In the genomic region with DNA sequence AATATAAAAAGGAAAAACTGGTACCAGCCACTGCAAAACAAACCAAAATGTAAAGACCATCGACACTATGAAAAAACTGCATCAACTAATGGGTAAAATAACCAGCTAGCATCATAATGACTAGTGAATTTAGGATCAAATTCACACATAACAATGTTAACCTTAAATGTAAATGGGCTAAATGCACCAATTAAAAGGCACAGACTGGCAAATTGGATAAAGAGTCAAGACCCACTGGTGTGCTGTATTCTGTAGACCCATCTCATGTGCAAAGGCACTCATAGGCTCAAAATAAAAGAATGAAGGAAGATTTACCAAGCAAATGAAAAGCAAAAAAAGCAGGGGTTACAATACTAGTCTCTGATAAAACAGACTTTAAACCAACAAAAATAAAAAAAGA, we compare ENCODE assay signal across 2 cellular contexts. TPM values are rescaled to one million over a fixed set of nuclear protein-coding genes. Genes with fewer than 3 reads are reported as not detected.
A peak's percentile ranks its signal among the peaks of the same experiment; 100 is the strongest.
DNase-seq lines count a peak whose midpoint lies in the region; ATAC-seq, FAIRE-seq and TF ChIP-seq lines count a peak whose summit lies in the region.
"Not testable (repeated sequence)": the region's sequence is repeated elsewhere in the genome, so short reads cannot be mapped to it uniquely, and the experiment has no call there.

No MANE protein-coding gene starts in this region.

- H4K20me1 ChIP-seq in K562 (replicated peaks; ENCODE audit: control insufficient read depth, insufficient read depth, low read length) = not testable (repeated sequence)

- not testable (repeated sequence) for H3K4me3 ChIP-seq in K562

- ATAC-seq in K562 = not testable (repeated sequence)

- TF ChIP-seq CTCF in K562 (IDR thresholded peaks at IDR 0.05 in 2 of 3, conservative IDR thresholded peaks at IDR 0.05 in 1 of 3; ENCODE audit: insufficient read depth in 2 of 3, low read depth in 1 of 3, low read length in 3 of 3) = not testable (repeated sequence)

- not testable (repeated sequence) for H3K36me3 ChIP-seq in K562 (ENCODE audit: control insufficient read depth, insufficient read depth, low read length)

- TF ChIP-seq POLR2A in K562 (conservative IDR thresholded peaks at IDR 0.05) = not testable (repeated sequence)

- peak overlapping the region; percentile 15 for H3K27ac Mint-ChIP-seq in activated naive CD4-positive, alpha-beta T cell treated with anti-CD3 and anti-CD28 coated beads, Interleukin-2, amount 50 U/mL, for 24 hours

- 0% methylated on average over 1 of the region's 1 CpG for WGBS in K562 (ENCODE audit: insufficient coverage, low coverage, missing lambda C conversion rate)

- not testable (repeated sequence) for H3K9ac ChIP-seq in K562 (ENCODE audit: insufficient read depth in 1 of 2, low read depth in 2 of 2, low read length in 2 of 2)

- in situ Hi-C loops in K562 (cut with MboI) = not testable (repeated sequence)

- H3K9me3 Mint-ChIP-seq in activated naive CD4-positive, alpha-beta T cell treated with anti-CD3 and anti-CD28 coated beads, Interleukin-2, amount 50 U/mL, for 24 hours = peaks cover 33% of the 10 kb centered on the region

- not testable (repeated sequence) for H3K4me3 Mint-ChIP-seq in activated naive CD4-positive, alpha-beta T cell treated with anti-CD3 and anti-CD28 coated beads, Interleukin-2, amount 50 U/mL, for 24 hours

- not testable (repeated sequence) for H3K27ac ChIP-seq in K562 (ENCODE audit: extremely low read depth, low read depth, low read length)

- H3K36me3 Mint-ChIP-seq in activated naive CD4-positive, alpha-beta T cell treated with anti-CD3 and anti-CD28 coated beads, Interleukin-2, amount 50 U/mL, for 24 hours = not testable (repeated sequence)

- H3K9me1 ChIP-seq in K562 (ENCODE audit: control insufficient read depth, insufficient read depth, low read length) = not testable (repeated sequence)

- POLR2A ChIA-PET in K562 (lab: Yijun Ruan, JAX) = not testable (repeated sequence)

- not testable (repeated sequence) for H3K9me3 ChIP-seq in K562 (replicated peaks; ENCODE audit: control insufficient read depth, insufficient read depth, low read depth, low read length)

- H3K27me3 Mint-ChIP-seq in activated naive CD4-positive, alpha-beta T cell treated with anti-CD3 and anti-CD28 coated beads, Interleukin-2, amount 50 U/mL, for 24 hours = not testable (repeated sequence)

- not testable (repeated sequence) for TF ChIP-seq RAD21 in K562 (CRISPR knock-in tag; conservative IDR thresholded peaks at IDR 0.05 in 1 of 2, IDR thresholded peaks at IDR 0.05 in 1 of 2)

- CTCF ChIA-PET in K562 (lab: Yijun Ruan, JAX; ENCODE audit: low intra/inter-chr PET ratio) = not testable (repeated sequence)

- TF ChIP-seq EP300 in K562 (IDR thresholded peaks at IDR 0.05; ENCODE audit: low read length) = not testable (repeated sequence)

- DNase-seq in K562 (ENCODE audit: extremely low read depth in 1 of 4, low spot score in 3 of 4) = not testable (repeated sequence)

- not testable (repeated sequence) for H3K4me1 Mint-ChIP-seq in activated naive CD4-positive, alpha-beta T cell treated with anti-CD3 and anti-CD28 coated beads, Interleukin-2, amount 50 U/mL, for 24 hours

- FAIRE-seq in K562 (lab: Jason Lieb, UNC) = not testable (repeated sequence)

- H2AFZ ChIP-seq in K562 (ENCODE audit: low read depth, low read length) = not testable (repeated sequence)

- not testable (repeated sequence) for H3K4me1 ChIP-seq in K562 (replicated peaks in 1 of 2; ENCODE audit: control insufficient read depth in 2 of 2, insufficient read depth in 2 of 2, low read length in 2 of 2)

- not testable (repeated sequence) for H3K27me3 ChIP-seq in K562 (ENCODE audit: control insufficient read depth in 2 of 2, insufficient read depth in 2 of 2, low read length in 2 of 2)

- not testable (repeated sequence) for BruUV-seq in K562 (replicated peaks; lab: Mats Ljungman, UMichigan)

- intact Hi-C loops in K562 (cut with micrococcal nuclease) = not testable (repeated sequence)

- H3K4me2 ChIP-seq in K562 (ENCODE audit: insufficient read depth, low read length) = not testable (repeated sequence)

- H3K79me2 ChIP-seq in K562 (ENCODE audit: control insufficient read depth, insufficient read depth, low read length) = not testable (repeated sequence)

TF ChIP-seq in K562, 482 proteins besides CTCF, POLR2A, EP300 and RAD21:
- TF ChIP-seq ZNF507 (tag; conservative IDR thresholded peaks at IDR 0.05) = peak; percentile 92

RNA-seq across cellular contexts. Expression of a gene that starts 33.5 kb away (rescaled TPM):
- 49.8 and 198 TPM in 2 replicates for total RNA-seq in K562 (2011; cell fraction: chromatin; rRNA removed; ENCODE audit: low replicate concordance)
- 191 and 200 TPM in 2 replicates for total RNA-seq in K562 (2011; cell fraction: nucleolus; rRNA removed)
- total RNA-seq in K562 (2011; cell fraction: nucleoplasm; rRNA removed) = 67.6 and 91.5 TPM in 2 replicates
- total RNA-seq in K562 (2014; rRNA removed) (39.6 and 52.8 TPM in 2 replicates), K562 (2014; rRNA removed; fragmentation: Illumina TruSeq; extraction: Trizol) (19.5 and 20.3 TPM in 2 replicates), K562 (2015; rRNA removed; fragmentation: Illumina TruSeq; extraction: Trizol) (30.3 and 33.9 TPM in 2 replicates), K562 (2021) (41.7 and 42.6 TPM in 2 replicates)
- polyA plus RNA-seq in K562 (2011; rRNA removed) (23.4 and 29.2 TPM in 2 replicates), K562 (2014; fragmentation: Illumina TruSeq; extraction: Trizol) (22.0 and 26.6 TPM in 2 replicates), K562 (2014; fragmentation: Nextera tagmentation; extraction: Ambion mirVana) (1 to 10 TPM; 1.4 to 3.0 TPM), K562 (2014; rRNA removed) (31.7 and 34.7 TPM in 2 replicates)
- 30.5 and 75.3 TPM in 2 replicates for polyA plus RNA-seq in K562 (2011; cell fraction: cytosol; rRNA removed)
- 80.7 and 138 TPM in 2 replicates for polyA plus RNA-seq in K562 (2011; cell fraction: nucleus; rRNA removed)
- 22.6 and 23.5 TPM in 2 replicates for polyA plus RNA-seq in K562 (2012)
- 26.8 and 39.5 TPM in 2 replicates for polyA minus RNA-seq in K562 (2011; rRNA and poly(A)+ RNA removed)
- 16.2 and 28.8 TPM in 2 replicates for polyA minus RNA-seq in K562 (2011; cell fraction: cytosol; rRNA and poly(A)+ RNA removed)
- polyA minus RNA-seq in K562 (2011; cell fraction: nucleus; rRNA and poly(A)+ RNA removed) = 148 and 159 TPM in 2 replicates

RNA-seq across cellular contexts. Expression of a gene that starts 33.6 kb away (rescaled TPM):
- 76.1 and 128 TPM in 2 replicates for total RNA-seq in K562 (2011; cell fraction: chromatin; rRNA removed; ENCODE audit: low replicate concordance)
- 57.5 and 65.0 TPM in 2 replicates for total RNA-seq in K562 (2011; cell fraction: nucleolus; rRNA removed)
- total RNA-seq in K562 (2011; cell fraction: nucleoplasm; rRNA removed) = 47.6 and 53.5 TPM in 2 replicates
- total RNA-seq in K562 (2014; rRNA removed) = 40.9 and 49.6 TPM in 2 replicates
- total RNA-seq in K562 (2014; rRNA removed; fragmentation: Illumina TruSeq; extraction: Trizol) = 30.7 and 32.7 TPM in 2 replicates
- total RNA-seq in K562 (2015; rRNA removed; fragmentation: Illumina TruSeq; extraction: Trizol) = 32.5 and 33.2 TPM in 2 replicates
- 37.3 and 41.3 TPM in 2 replicates for total RNA-seq in K562 (2021)
- 32.1 and 36.8 TPM in 2 replicates for polyA plus RNA-seq in K562 (2011; rRNA removed)
- polyA plus RNA-seq in K562 (2011; cell fraction: cytosol; rRNA removed) = 38.5 and 42.9 TPM in 2 replicates
- 32.8 and 52.6 TPM in 2 replicates for polyA plus RNA-seq in K562 (2011; cell fraction: nucleus; rRNA removed)
- 28.7 and 32.4 TPM in 2 replicates for polyA plus RNA-seq in K562 (2012)
- polyA plus RNA-seq in K562 (2014; fragmentation: Illumina TruSeq; extraction: Trizol) = 32.6 and 36.8 TPM in 2 replicates
- polyA plus RNA-seq in K562 (2014; fragmentation: Nextera tagmentation; extraction: Ambion mirVana) = 1 to 10 TPM; 2.5 to 4.4 TPM
- polyA plus RNA-seq in K562 (2014; rRNA removed) = 24.9 and 33.0 TPM in 2 replicates
- polyA minus RNA-seq in K562 (2011; rRNA and poly(A)+ RNA removed) = 33.3 and 35.8 TPM in 2 replicates
- 21.2 TPM in 2 replicates for polyA minus RNA-seq in K562 (2011; cell fraction: cytosol; rRNA and poly(A)+ RNA removed)
- 38.6 and 53.3 TPM in 2 replicates for polyA minus RNA-seq in K562 (2011; cell fraction: nucleus; rRNA and poly(A)+ RNA removed)
